In genomic region chr20:50534567-50534966, GRCh38 we compare ENCODE assay signal across 12 cellular contexts. TPM values are rescaled to one million over a fixed set of nuclear protein-coding genes. Genes with fewer than 3 reads are reported as not detected.
DNase-seq lines count a peak whose midpoint lies in the region; ATAC-seq and TF ChIP-seq lines count a peak whose summit lies in the region.
"Had no signal": no experiment of that assay in that cellular context is flagged by ENCODE, and none has a peak within 500 bp of the region (broad histone marks: within the 10 kb centered on the region; RNA-seq: fewer than 3 reads in every experiment).

No MANE protein-coding gene starts in this region.

- H3K27ac Mint-ChIP-seq in stimulated activated effector memory CD8-positive, alpha-beta T cell treated with anti-CD3 and anti-CD28 coated beads, Interleukin-12 subunit alpha, Interleukin-12 subunit beta, amount 100 ng/mL, for 72 hours: peak overlapping the region; percentile 44

- peak; percentile 86 for DNase-seq in GM23248
- DNase-seq in SK-N-SH: no peak
- DNase-seq in foreskin fibroblast: peak; percentile 35 to 46
- no peak for DNase-seq in stimulated activated effector memory CD8-positive, alpha-beta T cell treated with anti-CD3 and anti-CD28 coated beads, Interleukin-12 subunit alpha, Interleukin-12 subunit beta, amount 100 ng/mL, for 72 hours (ENCODE audit: low spot score in 2 of 2)
- DNase-seq in activated T-cell treated with anti-CD3 and anti-CD28 coated beads, Interleukin-2, amount 50 U/mL, for 48 hours: no peak
- DNase-seq in NCI-H2081 treated with DMSO at 0.1 percent for 48 hours (lab: John Stamatoyannopoulos, UW): no peak
- DNase-seq in activated naive CD4-positive, alpha-beta T cell treated with anti-CD3 and anti-CD28 coated beads, Interleukin-2, amount 50 U/mL, for 16 hours: no peak
- DNase-seq in D341Med (ENCODE audit: low spot score): no peak
- DNase-seq: activated gamma-delta T cell, dermis blood vessel endothelial cell, mesendoderm, SHP77 had no signal

- H3K4me1 ChIP-seq in GM23248 (ENCODE audit: insufficient read depth) (peaks cover 50% of the 10 kb centered on the region), SK-N-SH (ENCODE audit: control insufficient read depth in 1 of 2, insufficient read depth in 2 of 2, low read depth in 1 of 2, low read length in 1 of 2) (peaks cover 4 to 11% of the 10 kb centered on the region in 2 experiments; a peak in 2 of 4 replicates)

- H3K9me2 ChIP-seq in GM23248 (ENCODE audit: insufficient read depth) (no peaks in the 10 kb centered on the region), SK-N-SH (no peaks in the 10 kb centered on the region)

- H3K79me2 ChIP-seq in GM23248 (ENCODE audit: insufficient read depth): peaks cover 100% of the 10 kb centered on the region
- peaks cover 98% of the 10 kb centered on the region for H3K79me2 ChIP-seq in SK-N-SH (ENCODE audit: insufficient read depth)

- no peaks in the 10 kb centered on the region for H3K9me3 Mint-ChIP-seq in stimulated activated effector memory CD8-positive, alpha-beta T cell treated with anti-CD3 and anti-CD28 coated beads, Interleukin-12 subunit alpha, Interleukin-12 subunit beta, amount 100 ng/mL, for 72 hours

- 0 to 3% methylated on average over 1 of the region's 1 CpG for WGBS in GM23248 (ENCODE audit: low coverage in 1 of 2, low lambda C conversion rate in 2 of 2, missing lambda C conversion rate in 2 of 2), 2 experiments
- 89% methylated on average over 1 of the region's 1 CpG for WGBS in SK-N-SH (ENCODE audit: low lambda C conversion rate)

- peaks cover 31% of the 10 kb centered on the region; the same call in 1 of the 2 replicates for H3F3A ChIP-seq in GM23248 (ENCODE audit: insufficient read depth)
- peaks cover 6% of the 10 kb centered on the region for H3F3A ChIP-seq in SK-N-SH (replicated peaks; ENCODE audit: insufficient read depth)

- H3K4me2 ChIP-seq in GM23248 (ENCODE audit: unreplicated experiment) (peak overlapping the region; percentile 53), SK-N-SH (no peak overlapping the region)

- H3K4me3 ChIP-seq in GM23248 (no peak overlapping the region), SK-N-SH (ENCODE audit: low read depth in 2 of 2, low read length in 1 of 2) (no peak overlapping the region), foreskin fibroblast (ENCODE audit: low read depth in 1 of 2, low read length in 2 of 2) (no peak overlapping the region)

- H3K27me3 ChIP-seq in GM23248 (replicated peaks; ENCODE audit: insufficient read depth) (no peaks in the 10 kb centered on the region), SK-N-SH (ENCODE audit: insufficient read depth) (no peaks in the 10 kb centered on the region)

- H3K4me3 Mint-ChIP-seq in stimulated activated effector memory CD8-positive, alpha-beta T cell treated with anti-CD3 and anti-CD28 coated beads, Interleukin-12 subunit alpha, Interleukin-12 subunit beta, amount 100 ng/mL, for 72 hours: no peak overlapping the region

- H2AFZ ChIP-seq in GM23248: no peak overlapping the region
- H2AFZ ChIP-seq in SK-N-SH (ENCODE audit: low read depth): no peak overlapping the region

- peaks cover 77% of the 10 kb centered on the region for H3K4me1 Mint-ChIP-seq in stimulated activated effector memory CD8-positive, alpha-beta T cell treated with anti-CD3 and anti-CD28 coated beads, Interleukin-12 subunit alpha, Interleukin-12 subunit beta, amount 100 ng/mL, for 72 hours

- ATAC-seq in stimulated activated effector memory CD8-positive, alpha-beta T cell treated with anti-CD3 and anti-CD28 coated beads, Interleukin-12 subunit alpha, Interleukin-12 subunit beta, amount 100 ng/mL, for 72 hours: no peak

- H3K9ac ChIP-seq in GM23248: peak overlapping the region; percentile 58
- no peak overlapping the region for H3K9ac ChIP-seq in SK-N-SH

- no peak for TF ChIP-seq CTCF in SK-N-SH (IDR thresholded peaks at IDR 0.05)
- TF ChIP-seq CTCF in foreskin fibroblast (IDR thresholded peaks at IDR 0.05; ENCODE audit: low read depth, low read length): no peak

- no peak for TF ChIP-seq EP300 in SK-N-SH (IDR thresholded peaks at IDR 0.05; ENCODE audit: borderline replicate concordance in 1 of 2, low read depth in 1 of 2, low read length in 1 of 2)

- H3K36me3 Mint-ChIP-seq in stimulated activated effector memory CD8-positive, alpha-beta T cell treated with anti-CD3 and anti-CD28 coated beads, Interleukin-12 subunit alpha, Interleukin-12 subunit beta, amount 100 ng/mL, for 72 hours: peaks cover 74% of the 10 kb centered on the region

- POLR2A ChIA-PET in SK-N-SH (lab: Yijun Ruan, JAX): no interaction called here

- no peaks in the 10 kb centered on the region for H4K20me1 ChIP-seq in GM23248 (ENCODE audit: insufficient read depth)
- H4K20me1 ChIP-seq in SK-N-SH (ENCODE audit: insufficient read depth): peaks cover 46% of the 10 kb centered on the region

- CTCF ChIA-PET in SK-N-SH (lab: Yijun Ruan, JAX): interaction anchor here (0.7 to 1.2 kb wide), 2 partner anchors 8 to 42 kb away, joined by 3 to 5 read pairs; no protein-coding TSS in a partner anchor

- H3K9me3 ChIP-seq in GM23248 (ENCODE audit: low read depth) (no peaks in the 10 kb centered on the region), SK-N-SH (no peaks in the 10 kb centered on the region)

- in situ Hi-C loops in GM23248 (cut with MboI): no loop called here

- H3K27ac ChIP-seq in GM23248 (peak overlapping the region; percentile 88), SK-N-SH (ENCODE audit: low read depth in 2 of 2, low read length in 1 of 2) (no peak overlapping the region)

- no peaks in the 10 kb centered on the region for H3K36me3 ChIP-seq in GM23248 (ENCODE audit: low read depth)
- peaks cover 0 to under 1% of the 10 kb centered on the region in 2 experiments for H3K36me3 ChIP-seq in SK-N-SH (replicated peaks in 1 of 2; ENCODE audit: control insufficient read depth in 1 of 2, insufficient read depth in 2 of 2, low read length in 1 of 2)

- TF ChIP-seq RAD21 in SK-N-SH (IDR thresholded peaks at IDR 0.05; ENCODE audit: low read length): no peak

TF ChIP-seq in SK-N-SH, 30 proteins besides CTCF, POLR2A, EP300 and RAD21:
- TF ChIP-seq PBX3 (IDR thresholded peaks at IDR 0.05): 0 out of 2 replicates have a peak, but pooled peaks have one; percentile 4
- no peak for TF ChIP-seq TCF12 (IDR thresholded peaks at IDR 0.05)

RNA-seq across cellular contexts. Expression of gene PTPN1, which starts 24.4 kb away (rescaled TPM):
- total RNA-seq in GM23248 (2014; rRNA removed; shearing (Covaris generic)): 22.8 and 27.9 TPM in 2 replicates
- polyA plus RNA-seq in GM23248 (2016; fragmentation: Nextera tagmentation; extraction: Ambion mirVana): 18.8 and 18.9 TPM in 2 replicates
- 23.6 and 25.2 TPM in 2 replicates for polyA plus RNA-seq in SK-N-SH (2012; rRNA removed)
- 26.2 and 27.0 TPM in 2 replicates for polyA plus RNA-seq in SK-N-SH (2012; cell fraction: cytosol; rRNA removed)
- polyA plus RNA-seq in SK-N-SH (2012; cell fraction: nucleus; rRNA removed): 25.5 and 40.8 TPM in 2 replicates

Comparison
In these comparisons a context has a peak if more than half of its experiments do, and no peak if none do; other contexts are left out.
1. DNase-seq: peak in GM23248 (single experiment) and foreskin fibroblast (2 of 2); none in SK-N-SH (single experiment), stimulated activated effector memory CD8-positive, alpha-beta T cell treated with anti-CD3 and anti-CD28 coated beads, Interleukin-12 subunit alpha, Interleukin-12 subunit beta, amount 100 ng/mL, for 72 hours (0 of 2), activated T-cell treated with anti-CD3 and anti-CD28 coated beads, Interleukin-2, amount 50 U/mL, for 48 hours (0 of 2), NCI-H2081 treated with DMSO at 0.1 percent for 48 hours (single experiment), activated naive CD4-positive, alpha-beta T cell treated with anti-CD3 and anti-CD28 coated beads, Interleukin-2, amount 50 U/mL, for 16 hours (single experiment) and D341Med (single experiment).